ENCODE assay signal across 10 cellular contexts in genomic region chr3:158434412-158435038, GRCh38.
DNase-seq lines count a peak whose midpoint lies in the region; ATAC-seq, FAIRE-seq and TF ChIP-seq lines count a peak whose summit lies in the region.
"Had no signal": no experiment of that assay in that cellular context is flagged by ENCODE, and none has a peak within 500 bp of the region (broad histone marks: within the 10 kb centered on the region; RNA-seq: fewer than 3 reads in every experiment).

No MANE protein-coding gene starts in this region.

- ATAC-seq in K562, result peak; percentile 98

- H3K4me3 ChIP-seq in GM23248 (no peak overlapping the region), KMS-11 (IDR thresholded peaks at IDR 0.05; ENCODE audit: insufficient read depth, low read depth, low read length) (no peak overlapping the region), K562 (no peak overlapping the region), iPS DF 6.9 (ENCODE audit: low read length) (no peak overlapping the region), spleen (no peak overlapping the region)
- H3K4me3 ChIP-seq: BLaER1 had no signal

- H3K9me1 ChIP-seq in K562 (ENCODE audit: control insufficient read depth, insufficient read depth, low read length), result no peaks in the 10 kb centered on the region

- in situ Hi-C loops in GM23248 (cut with MboI), result loop anchor here (10.0 kb wide), 1 partner anchor 830 kb away; no protein-coding TSS in a partner anchor
- in situ Hi-C loops in K562 (cut with MboI), result no loop called here

- H3K36me3 ChIP-seq in GM23248 (ENCODE audit: low read depth), result no peaks in the 10 kb centered on the region
- no peaks in the 10 kb centered on the region for H3K36me3 ChIP-seq in KMS-11 (ENCODE audit: insufficient read depth)
- no peaks in the 10 kb centered on the region for H3K36me3 ChIP-seq in K562 (ENCODE audit: control insufficient read depth, insufficient read depth, low read length)
- H3K36me3 ChIP-seq in iPS DF 6.9 (ENCODE audit: control insufficient read depth, insufficient read depth, low read length), result no peaks in the 10 kb centered on the region
- H3K36me3 ChIP-seq in spleen, result no peaks in the 10 kb centered on the region
- H3K36me3 ChIP-seq: BLaER1 had no signal

- no peak for TF ChIP-seq POLR2A in K562 (conservative IDR thresholded peaks at IDR 0.05)
- TF ChIP-seq POLR2A in spleen (IDR thresholded peaks at IDR 0.05), result no peak

- H3K4me2 ChIP-seq in GM23248 (ENCODE audit: unreplicated experiment) (no peak overlapping the region), KMS-11 (no peak overlapping the region), K562 (ENCODE audit: insufficient read depth, low read length) (no peak overlapping the region)
- H3K4me2 ChIP-seq: BLaER1 had no signal

- H2AFZ ChIP-seq in GM23248 (no peak overlapping the region), KMS-11 (ENCODE audit: low read depth) (no peak overlapping the region), K562 (ENCODE audit: low read depth, low read length) (no peak overlapping the region)

- no peaks in the 10 kb centered on the region for H3K79me2 ChIP-seq in GM23248 (ENCODE audit: insufficient read depth)
- no peaks in the 10 kb centered on the region for H3K79me2 ChIP-seq in KMS-11 (ENCODE audit: insufficient read depth, low read depth)
- H3K79me2 ChIP-seq in K562 (ENCODE audit: control insufficient read depth, insufficient read depth, low read length), result no peaks in the 10 kb centered on the region

- H3K4me1 ChIP-seq in GM23248 (ENCODE audit: insufficient read depth), result peaks cover 8% of the 10 kb centered on the region
- peaks cover 9% of the 10 kb centered on the region for H3K4me1 ChIP-seq in KMS-11 (ENCODE audit: low read depth, poor library complexity, severe bottlenecking)
- no peaks in the 10 kb centered on the region for H3K4me1 ChIP-seq in K562 (replicated peaks in 1 of 2; ENCODE audit: control insufficient read depth in 2 of 2, insufficient read depth in 2 of 2, low read length in 2 of 2)
- H3K4me1 ChIP-seq in iPS DF 6.9 (ENCODE audit: control insufficient read depth, insufficient read depth, low read length), result no peaks in the 10 kb centered on the region
- H3K4me1 ChIP-seq in spleen, result no peaks in the 10 kb centered on the region
- H3K4me1 ChIP-seq: BLaER1 had no signal

- peak; percentile 84 for FAIRE-seq in K562 (lab: Jason Lieb, UNC)

- H3K9me2 ChIP-seq in GM23248 (ENCODE audit: insufficient read depth), result no peaks in the 10 kb centered on the region

- WGBS in GM23248 (ENCODE audit: low coverage in 1 of 2, low lambda C conversion rate in 2 of 2, missing lambda C conversion rate in 2 of 2), 2 experiments, result 1% methylated on average over 4 of the region's 4 CpGs
- 3% methylated on average over 4 of the region's 4 CpGs for WGBS in K562 (ENCODE audit: insufficient coverage, low coverage, missing lambda C conversion rate)
- no CpG with 5 or more reads among the region's 4 CpGs for WGBS in iPS DF 6.9 (ENCODE audit: insufficient coverage, insufficient read length)
- 7 to 9% (median 9%) methylated on average over 4 of the region's 4 CpGs for WGBS in spleen, 5 donors

- CTCF ChIA-PET in K562 (lab: Yijun Ruan, JAX; ENCODE audit: low intra/inter-chr PET ratio), result interaction anchor here (0.8 to 1.6 kb wide), 4 partner anchors 568 to 902 kb away, joined by 4 to 9 read pairs (median 6); no protein-coding TSS in a partner anchor

- intact Hi-C loops in K562 (cut with micrococcal nuclease) (loop anchor here (1.0 to 5.0 kb wide), 4 partner anchors 122 to 817 kb away; no protein-coding TSS in a partner anchor), spleen (cut with DNase I; ENCODE audit: low total_unique reads) (loop anchor here (5.0 kb wide), 1 partner anchor 817 kb away; no protein-coding TSS in a partner anchor)

- DNase-seq in NCI-H1417 (lab: John Stamatoyannopoulos, UW), result peak; percentile 8 to 75 (median 42)
- no peak for DNase-seq in NCI-H1417 treated with DMSO at 0.1 percent for 48 hours (lab: John Stamatoyannopoulos, UW)
- peak; percentile 78 for DNase-seq in GM23248
- DNase-seq in RPMI8226, result peak; percentile 87
- DNase-seq in K562 (ENCODE audit: extremely low read depth in 1 of 4, low spot score in 3 of 4), result peak; percentile 11 to 80 (median 24)
- peak; percentile 43 for DNase-seq in iPS DF 6.9 (ENCODE audit: low read depth, low spot score)
- no peak for DNase-seq in spleen

- POLR2A ChIA-PET in K562 (lab: Yijun Ruan, JAX), result interaction anchor here (0.7 to 0.9 kb wide), 2 partner anchors 14 to 27 kb away, joined by 4 to 6 read pairs; no protein-coding TSS in a partner anchor

- BruUV-seq in K562 (replicated peaks; lab: Mats Ljungman, UMichigan), result no TSS peak

- TF ChIP-seq RAD21 in K562 (CRISPR knock-in tag; conservative IDR thresholded peaks at IDR 0.05 in 1 of 2, IDR thresholded peaks at IDR 0.05 in 1 of 2), result peak; percentile 87 to 91

- no peaks in the 10 kb centered on the region for H3K9me3 ChIP-seq in GM23248 (ENCODE audit: low read depth)
- no peaks in the 10 kb centered on the region for H3K9me3 ChIP-seq in K562 (replicated peaks; ENCODE audit: control insufficient read depth, insufficient read depth, low read depth, low read length)
- no peaks in the 10 kb centered on the region for H3K9me3 ChIP-seq in iPS DF 6.9 (ENCODE audit: control insufficient read depth, insufficient read depth, low read length)
- H3K9me3 ChIP-seq in spleen, result no peaks in the 10 kb centered on the region
- H3K9me3 ChIP-seq: BLaER1 had no signal

- H4K20me1 ChIP-seq in GM23248 (ENCODE audit: insufficient read depth) (no peaks in the 10 kb centered on the region), KMS-11 (ENCODE audit: insufficient read depth) (no peaks in the 10 kb centered on the region), K562 (replicated peaks; ENCODE audit: control insufficient read depth, insufficient read depth, low read length) (no peaks in the 10 kb centered on the region)
- H4K20me1 ChIP-seq: BLaER1 had no signal

- peak; percentile 82 for TF ChIP-seq CTCF in KMS-11 (conservative IDR thresholded peaks at IDR 0.05; ENCODE audit: low read depth, low read length)
- peak; percentile 55 to 85 (median 67) for TF ChIP-seq CTCF in K562 (IDR thresholded peaks at IDR 0.05 in 2 of 3, conservative IDR thresholded peaks at IDR 0.05 in 1 of 3; ENCODE audit: insufficient read depth in 2 of 3, low read depth in 1 of 3, low read length in 3 of 3)
- TF ChIP-seq CTCF in spleen (IDR thresholded peaks at IDR 0.05 in 8 of 11, conservative IDR thresholded peaks at IDR 0.05 in 3 of 11), result peak in 8 of 11 experiments; percentile 37 to 66 (median 54)

- H3F3A ChIP-seq in GM23248 (ENCODE audit: insufficient read depth), result 0 out of 2 replicates have a peak, but pooled peaks cover 4% of the 10 kb centered on the region

- no peak for TF ChIP-seq EP300 in K562 (IDR thresholded peaks at IDR 0.05; ENCODE audit: low read length)

- H3K27ac ChIP-seq in GM23248 (no peak overlapping the region), KMS-11 (no peak overlapping the region), K562 (ENCODE audit: extremely low read depth, low read depth, low read length) (no peak overlapping the region), iPS DF 6.9 (ENCODE audit: low read length) (no peak overlapping the region), spleen (no peak overlapping the region)
- H3K27ac ChIP-seq: BLaER1, epithelial cell of prostate had no signal

- H3K9ac ChIP-seq in GM23248 (no peak overlapping the region), KMS-11 (no peak overlapping the region), K562 (ENCODE audit: insufficient read depth in 1 of 2, low read depth in 2 of 2, low read length in 2 of 2) (no peak overlapping the region)
- H3K9ac ChIP-seq: BLaER1 had no signal

- H3K27me3 ChIP-seq in GM23248 (replicated peaks; ENCODE audit: insufficient read depth), result no peaks in the 10 kb centered on the region
- no peaks in the 10 kb centered on the region for H3K27me3 ChIP-seq in KMS-11 (ENCODE audit: insufficient read depth, low read depth)
- no peaks in the 10 kb centered on the region for H3K27me3 ChIP-seq in K562 (ENCODE audit: control insufficient read depth in 2 of 2, insufficient read depth in 2 of 2, low read length in 2 of 2)
- no peaks in the 10 kb centered on the region for H3K27me3 ChIP-seq in iPS DF 6.9 (ENCODE audit: control insufficient read depth, insufficient read depth, low read length)
- no peaks in the 10 kb centered on the region for H3K27me3 ChIP-seq in spleen (replicated peaks in 1 of 7)
- H3K27me3 ChIP-seq: BLaER1 had no signal

TF ChIP-seq in K562, 482 proteins besides CTCF, POLR2A, EP300 and RAD21 (continues in another document):
- no peak for TF ChIP-seq C11orf30 (IDR thresholded peaks at IDR 0.05; ENCODE audit: low read depth)
- no peak for TF ChIP-seq ZNF280B (CRISPR knock-in tag; IDR thresholded peaks at IDR 0.05)
- TF ChIP-seq NFYB (IDR thresholded peaks at IDR 0.05; ENCODE audit: extremely low read depth, insufficient read length), result no peak
- TF ChIP-seq CHD4 (IDR thresholded peaks at IDR 0.05; ENCODE audit: insufficient read depth, insufficient replicate concordance, low read depth, low read length, poor library complexity, severe bottlenecking), result no peak
- 0 out of 2 replicates have a peak, but pooled peaks have one; percentile 28 for TF ChIP-seq ARID3A (IDR thresholded peaks at IDR 0.05; ENCODE audit: borderline replicate concordance, low read depth, low read length)
- TF ChIP-seq ARID2 (IDR thresholded peaks at IDR 0.05), result peak; percentile 54; the same call in 1 of the 2 replicates

Comparison
In these comparisons a context has a peak if more than half of its experiments do, and no peak if none do; other contexts are left out.
1. DNase-seq: peak in NCI-H1417 (3 of 3), GM23248 (single experiment), RPMI8226 (single experiment), K562 (4 of 4) and iPS DF 6.9 (single experiment); none in NCI-H1417 treated with DMSO at 0.1 percent for 48 hours (single experiment) and spleen (single experiment).
2. Peak in every context shown above with its lines, with median percentiles within 50 percentile points of each other: CTCF ChIP-seq.